ENCODE assay signal across 1 cellular context in genomic region chr1:32864375-32865019, GRCh38.
TF ChIP-seq lines count a peak whose summit lies in the region.

No MANE protein-coding gene starts in this region.

TF ChIP-seq in K562, 482 proteins besides CTCF, POLR2A, EP300 and RAD21:
- TF ChIP-seq CHD1 (IDR thresholded peaks at IDR 0.05; ENCODE audit: low read length) (no peak), MCM7 (IDR thresholded peaks at IDR 0.05) (no peak), ATF3 (IDR thresholded peaks at IDR 0.05) (0 out of 2 replicates have a peak, but pooled peaks have one; percentile 26), ATF3 (CRISPR knock-in tag; conservative IDR thresholded peaks at IDR 0.05) (no peak), POLR2G (IDR thresholded peaks at IDR 0.05; ENCODE audit: low read depth, low read length) (0 out of 2 replicates have a peak, but pooled peaks have one; percentile 30), ATF6 (CRISPR knock-in tag; IDR thresholded peaks at IDR 0.05) (no peak), PRDM10 (IDR thresholded peaks at IDR 0.05; ENCODE audit: partially characterized antibody) (peak; percentile 76), RBFOX2 (IDR thresholded peaks at IDR 0.05; ENCODE audit: low read depth, low read length) (no peak)
